ENCODE assay signal across 7 cellular contexts in the genomic region with DNA sequence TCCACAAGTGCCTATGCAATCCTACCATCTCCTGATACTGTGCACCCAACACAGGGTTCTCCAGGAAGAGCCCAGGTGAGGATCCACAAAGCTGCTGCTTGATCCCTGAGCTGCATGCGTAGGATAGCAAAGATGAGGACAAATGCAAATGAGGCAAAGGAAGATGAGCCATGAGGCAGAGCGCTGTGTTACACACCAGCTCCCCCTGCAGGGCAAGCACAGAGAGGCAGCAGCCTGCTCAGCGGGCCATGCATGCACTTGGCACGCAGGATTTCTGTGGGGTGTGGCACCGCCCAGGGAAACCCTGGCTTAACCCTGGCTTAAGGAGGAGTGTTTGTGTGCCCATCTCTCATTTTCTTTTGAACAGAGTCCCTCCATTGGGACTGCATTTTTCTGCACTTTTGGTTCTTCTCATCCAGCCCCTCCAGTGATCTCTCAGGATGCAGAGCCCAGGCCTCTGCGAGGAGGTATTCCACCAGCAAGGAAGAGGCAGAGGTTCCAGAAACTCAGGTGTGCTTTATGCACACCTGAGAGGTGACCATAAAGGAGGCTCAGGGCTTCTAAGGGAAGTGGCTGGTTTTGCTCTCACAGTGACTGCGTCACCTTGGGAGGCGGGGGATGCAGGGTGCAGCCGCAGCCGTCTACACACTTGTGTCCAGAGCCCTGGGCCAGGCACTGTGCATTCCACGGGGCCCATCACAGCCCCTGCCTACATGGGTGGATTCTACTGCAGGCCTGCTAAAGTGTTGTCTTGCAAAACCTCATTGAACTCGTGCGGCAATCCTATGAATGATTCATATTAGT.
A peak's percentile ranks its signal among the peaks of the same experiment; 100 is the strongest.
DNase-seq lines count a peak whose midpoint lies in the region; ATAC-seq and TF ChIP-seq lines count a peak whose summit lies in the region.

No MANE protein-coding gene starts in this region.

- peak; percentile 79 for ATAC-seq in SK-N-SH treated with all-trans-retinoic acid at 6 μM for 48 hours

- TF ChIP-seq CTCF in GM12874 (IDR thresholded peaks at IDR 0.05; ENCODE audit: insufficient read depth, low read depth, low read length) = peak; percentile 56

- peak; percentile 78 for DNase-seq in HT-29 (ENCODE audit: low spot score)
- DNase-seq in astrocyte of the hippocampus (ENCODE audit: low read depth, low spot score) = peak; percentile 64
- DNase-seq in inferior parietal cortex (ENCODE audit: extremely low spot score) = peak; percentile 53
- DNase-seq in stimulated activated CD4-positive, alpha-beta T cell treated with anti-CD3 and anti-CD28 coated beads, Interleukin-2, amount 100 ng/mL, for 48 hours = peak; percentile 37 to 41
- no peak for DNase-seq in DMS79 treated with DMSO at 0.1 percent for 48 hours (lab: John Stamatoyannopoulos, UW)

TF ChIP-seq in SK-N-SH treated with all-trans-retinoic acid at 6 μM for 48 hours, 23 proteins besides CTCF, POLR2A, EP300 and RAD21:
- TF ChIP-seq TCF4 (CRISPR knock-in tag; IDR thresholded peaks at IDR 0.05; ENCODE audit: borderline replicate concordance) (no peak), RARB (CRISPR knock-in tag; IDR thresholded peaks at IDR 0.05) (no peak), ISL1 (CRISPR knock-in tag; IDR thresholded peaks at IDR 0.05) (no peak), ESRRG (CRISPR knock-in tag; IDR thresholded peaks at IDR 0.05) (no peak), ARNTL (CRISPR knock-in tag; IDR thresholded peaks at IDR 0.05; ENCODE audit: borderline replicate concordance, low read depth) (no peak), GLIS3 (CRISPR knock-in tag; IDR thresholded peaks at IDR 0.05) (no peak), PPARA (CRISPR knock-in tag; IDR thresholded peaks at IDR 0.05; ENCODE audit: borderline replicate concordance) (no peak), ZNF8 (CRISPR knock-in tag; IDR thresholded peaks at IDR 0.05) (no peak), ZNF565 (CRISPR knock-in tag; conservative IDR thresholded peaks at IDR 0.05; ENCODE audit: low read depth) (no peak), TOX (CRISPR knock-in tag; IDR thresholded peaks at IDR 0.05; ENCODE audit: borderline replicate concordance) (no peak), OSR1 (CRISPR knock-in tag; IDR thresholded peaks at IDR 0.05) (no peak), ZFP3 (CRISPR knock-in tag; IDR thresholded peaks at IDR 0.05) (no peak), CSDC2 (CRISPR knock-in tag; IDR thresholded peaks at IDR 0.05) (no peak), ZNF70 (CRISPR knock-in tag; IDR thresholded peaks at IDR 0.05) (no peak)
- TF ChIP-seq, protein P1, sequence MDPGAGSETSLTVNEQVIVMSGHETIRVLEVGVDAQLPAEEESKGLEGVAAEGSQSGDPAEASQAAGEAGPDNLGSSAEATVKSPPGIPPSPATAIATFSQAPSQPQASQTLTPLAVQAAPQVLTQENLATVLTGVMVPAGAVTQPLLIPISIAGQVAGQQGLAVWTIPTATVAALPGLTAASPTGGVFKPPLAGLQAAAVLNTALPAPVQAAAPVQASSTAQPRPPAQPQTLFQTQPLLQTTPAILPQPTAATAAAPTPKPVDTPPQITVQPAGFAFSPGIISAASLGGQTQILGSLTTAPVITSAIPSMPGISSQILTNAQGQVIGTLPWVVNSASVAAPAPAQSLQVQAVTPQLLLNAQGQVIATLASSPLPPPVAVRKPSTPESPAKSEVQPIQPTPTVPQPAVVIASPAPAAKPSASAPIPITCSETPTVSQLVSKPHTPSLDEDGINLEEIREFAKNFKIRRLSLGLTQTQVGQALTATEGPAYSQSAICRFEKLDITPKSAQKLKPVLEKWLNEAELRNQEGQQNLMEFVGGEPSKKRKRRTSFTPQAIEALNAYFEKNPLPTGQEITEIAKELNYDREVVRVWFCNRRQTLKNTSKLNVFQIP (CRISPR knock-in tag; IDR thresholded peaks at IDR 0.05; ENCODE audit: borderline replicate concordance, low read depth) = no peak
- TF ChIP-seq, protein P2, sequence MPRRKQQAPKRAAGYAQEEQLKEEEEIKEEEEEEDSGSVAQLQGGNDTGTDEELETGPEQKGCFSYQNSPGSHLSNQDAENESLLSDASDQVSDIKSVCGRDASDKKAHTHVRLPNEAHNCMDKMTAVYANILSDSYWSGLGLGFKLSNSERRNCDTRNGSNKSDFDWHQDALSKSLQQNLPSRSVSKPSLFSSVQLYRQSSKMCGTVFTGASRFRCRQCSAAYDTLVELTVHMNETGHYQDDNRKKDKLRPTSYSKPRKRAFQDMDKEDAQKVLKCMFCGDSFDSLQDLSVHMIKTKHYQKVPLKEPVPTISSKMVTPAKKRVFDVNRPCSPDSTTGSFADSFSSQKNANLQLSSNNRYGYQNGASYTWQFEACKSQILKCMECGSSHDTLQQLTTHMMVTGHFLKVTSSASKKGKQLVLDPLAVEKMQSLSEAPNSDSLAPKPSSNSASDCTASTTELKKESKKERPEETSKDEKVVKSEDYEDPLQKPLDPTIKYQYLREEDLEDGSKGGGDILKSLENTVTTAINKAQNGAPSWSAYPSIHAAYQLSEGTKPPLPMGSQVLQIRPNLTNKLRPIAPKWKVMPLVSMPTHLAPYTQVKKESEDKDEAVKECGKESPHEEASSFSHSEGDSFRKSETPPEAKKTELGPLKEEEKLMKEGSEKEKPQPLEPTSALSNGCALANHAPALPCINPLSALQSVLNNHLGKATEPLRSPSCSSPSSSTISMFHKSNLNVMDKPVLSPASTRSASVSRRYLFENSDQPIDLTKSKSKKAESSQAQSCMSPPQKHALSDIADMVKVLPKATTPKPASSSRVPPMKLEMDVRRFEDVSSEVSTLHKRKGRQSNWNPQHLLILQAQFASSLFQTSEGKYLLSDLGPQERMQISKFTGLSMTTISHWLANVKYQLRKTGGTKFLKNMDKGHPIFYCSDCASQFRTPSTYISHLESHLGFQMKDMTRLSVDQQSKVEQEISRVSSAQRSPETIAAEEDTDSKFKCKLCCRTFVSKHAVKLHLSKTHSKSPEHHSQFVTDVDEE (CRISPR knock-in tag; IDR thresholded peaks at IDR 0.05) = no peak
- TF ChIP-seq, protein P3, sequence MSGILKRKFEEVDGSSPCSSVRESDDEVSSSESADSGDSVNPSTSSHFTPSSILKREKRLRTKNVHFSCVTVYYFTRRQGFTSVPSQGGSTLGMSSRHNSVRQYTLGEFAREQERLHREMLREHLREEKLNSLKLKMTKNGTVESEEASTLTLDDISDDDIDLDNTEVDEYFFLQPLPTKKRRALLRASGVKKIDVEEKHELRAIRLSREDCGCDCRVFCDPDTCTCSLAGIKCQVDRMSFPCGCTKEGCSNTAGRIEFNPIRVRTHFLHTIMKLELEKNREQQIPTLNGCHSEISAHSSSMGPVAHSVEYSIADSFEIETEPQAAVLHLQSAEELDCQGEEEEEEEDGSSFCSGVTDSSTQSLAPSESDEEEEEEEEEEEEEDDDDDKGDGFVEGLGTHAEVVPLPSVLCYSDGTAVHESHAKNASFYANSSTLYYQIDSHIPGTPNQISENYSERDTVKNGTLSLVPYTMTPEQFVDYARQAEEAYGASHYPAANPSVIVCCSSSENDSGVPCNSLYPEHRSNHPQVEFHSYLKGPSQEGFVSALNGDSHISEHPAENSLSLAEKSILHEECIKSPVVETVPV (CRISPR knock-in tag; IDR thresholded peaks at IDR 0.05) = no peak
- TF ChIP-seq, protein P4, sequence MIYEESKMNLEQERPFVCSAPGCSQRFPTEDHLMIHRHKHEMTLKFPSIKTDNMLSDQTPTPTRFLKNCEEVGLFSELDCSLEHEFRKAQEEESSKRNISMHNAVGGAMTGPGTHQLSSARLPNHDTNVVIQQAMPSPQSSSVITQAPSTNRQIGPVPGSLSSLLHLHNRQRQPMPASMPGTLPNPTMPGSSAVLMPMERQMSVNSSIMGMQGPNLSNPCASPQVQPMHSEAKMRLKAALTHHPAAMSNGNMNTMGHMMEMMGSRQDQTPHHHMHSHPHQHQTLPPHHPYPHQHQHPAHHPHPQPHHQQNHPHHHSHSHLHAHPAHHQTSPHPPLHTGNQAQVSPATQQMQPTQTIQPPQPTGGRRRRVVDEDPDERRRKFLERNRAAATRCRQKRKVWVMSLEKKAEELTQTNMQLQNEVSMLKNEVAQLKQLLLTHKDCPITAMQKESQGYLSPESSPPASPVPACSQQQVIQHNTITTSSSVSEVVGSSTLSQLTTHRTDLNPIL (CRISPR knock-in tag; IDR thresholded peaks at IDR 0.05; ENCODE audit: low read depth) = no peak
- TF ChIP-seq, protein P5, sequence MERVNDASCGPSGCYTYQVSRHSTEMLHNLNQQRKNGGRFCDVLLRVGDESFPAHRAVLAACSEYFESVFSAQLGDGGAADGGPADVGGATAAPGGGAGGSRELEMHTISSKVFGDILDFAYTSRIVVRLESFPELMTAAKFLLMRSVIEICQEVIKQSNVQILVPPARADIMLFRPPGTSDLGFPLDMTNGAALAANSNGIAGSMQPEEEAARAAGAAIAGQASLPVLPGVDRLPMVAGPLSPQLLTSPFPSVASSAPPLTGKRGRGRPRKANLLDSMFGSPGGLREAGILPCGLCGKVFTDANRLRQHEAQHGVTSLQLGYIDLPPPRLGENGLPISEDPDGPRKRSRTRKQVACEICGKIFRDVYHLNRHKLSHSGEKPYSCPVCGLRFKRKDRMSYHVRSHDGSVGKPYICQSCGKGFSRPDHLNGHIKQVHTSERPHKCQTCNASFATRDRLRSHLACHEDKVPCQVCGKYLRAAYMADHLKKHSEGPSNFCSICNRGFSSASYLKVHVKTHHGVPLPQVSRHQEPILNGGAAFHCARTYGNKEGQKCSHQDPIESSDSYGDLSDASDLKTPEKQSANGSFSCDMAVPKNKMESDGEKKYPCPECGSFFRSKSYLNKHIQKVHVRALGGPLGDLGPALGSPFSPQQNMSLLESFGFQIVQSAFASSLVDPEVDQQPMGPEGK (CRISPR knock-in tag; IDR thresholded peaks at IDR 0.05; ENCODE audit: borderline replicate concordance) = no peak
